Comparison of ENCODE assay signal across 27 cellular contexts in the genomic region with DNA sequence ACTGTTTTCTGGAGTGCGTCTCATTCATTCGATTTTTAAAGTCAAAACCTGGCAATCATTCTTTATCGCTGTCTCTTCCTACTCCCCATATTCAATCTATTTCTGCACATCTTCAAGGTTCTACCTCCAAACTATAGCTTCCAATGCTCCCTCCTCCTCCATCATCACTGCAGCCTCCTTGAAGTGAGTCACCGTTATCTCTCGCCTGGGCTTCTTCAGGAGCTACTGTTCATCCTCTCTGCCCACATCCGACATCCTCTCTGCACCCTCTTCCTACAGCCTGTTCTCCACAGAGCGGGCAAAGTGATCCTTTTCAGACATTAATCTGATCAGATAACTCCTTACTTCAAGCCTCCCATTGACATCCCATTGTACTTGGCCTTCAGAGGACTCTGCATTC.
"Had no signal": no experiment of that assay in that cellular context is flagged by ENCODE, and none has a peak within 500 bp of the region (broad histone marks: within the 10 kb centered on the region; RNA-seq: fewer than 3 reads in every experiment).

No MANE protein-coding gene starts in this region.

- DNase-seq: activated effector memory CD4-positive, alpha-beta T cell treated with anti-CD3 and anti-CD28 coated beads, Interleukin-2, amount 50 U/mL, for 16 hours; activated effector memory CD4-positive, alpha-beta T cell treated with Interleukin-2 at 50 U/mL for 16 hours; activated gamma-delta T cell; activated gamma-delta T cell treated with Interleukin-2 at 50 U/mL for 16 hours; activated naive CD4-positive, alpha-beta T cell; activated naive CD4-positive, alpha-beta T cell treated with anti-CD3 and anti-CD28 coated beads for 36 hours; activated naive CD4-positive, alpha-beta T cell treated with anti-CD3 and anti-CD28 coated beads, Interleukin-2, amount 10 ng/mL, durations not matched to agents 7 days and 5 days; activated naive CD4-positive, alpha-beta T cell treated with anti-CD3 and anti-CD28 coated beads, Interleukin-2, amount 50 U/mL, for 16 hours; activated naive CD4-positive, alpha-beta T cell treated with Interleukin-2 at 50 U/mL for 16 hours; activated naive CD8-positive, alpha-beta T cell treated with anti-CD3 and anti-CD28 coated beads for 36 hours; activated naive CD8-positive, alpha-beta T cell treated with anti-CD3 and anti-CD28 coated beads, Interleukin-2, amount 10 ng/mL, durations not matched to agents 7 days and 5 days; activated naive CD8-positive, alpha-beta T cell treated with anti-CD3 and anti-CD28 coated beads, Interleukin-2, amount 50 U/mL, for 24 hours; activated T-cell treated with anti-CD3 and anti-CD28 coated beads, Interleukin-2, amount 50 U/mL, for 1 hour; activated T-cell treated with anti-CD3 and anti-CD28 coated beads, Interleukin-2, amount 50 U/mL, for 24 hours; activated T-cell treated with anti-CD3 and anti-CD28 coated beads, Interleukin-2, amount 50 U/mL, for 4 hours; activated T-cell treated with anti-CD3 and anti-CD28 coated beads, Interleukin-2, amount 50 U/mL, for 48 hours; activated T-cell treated with anti-CD3 and anti-CD28 coated beads, Interleukin-2, amount 50 U/mL, for 72 hours; adrenal gland; amniotic stem cell; anterior cingulate cortex; aorta; body of pancreas; brain microvascular endothelial cell; central memory CD4-positive, alpha-beta T cell; cerebellar nuclear complex had no signal

- ATAC-seq: activated naive CD4-positive, alpha-beta T cell treated with anti-CD3 and anti-CD28 coated beads, Interleukin-2, amount 50 U/mL, for 72 hours; activated naive CD8-positive, alpha-beta T cell treated with anti-CD3 and anti-CD28 coated beads, Interleukin-2, amount 50 U/mL, for 24 hours; activated T-cell treated with anti-CD3 and anti-CD28 coated beads, Interleukin-2, amount 50 U/mL, for 4 hours; activated T-cell treated with anti-CD3 and anti-CD28 coated beads, Interleukin-2, amount 50 U/mL, for 72 hours; activated T-helper 17 cell treated with anti-CD3 and anti-CD28 coated beads, Interleukin-2, amount 50 U/mL, for 72 hours; body of pancreas had no signal
